ENCODE assay signal across 15 cellular contexts in the genomic region with DNA sequence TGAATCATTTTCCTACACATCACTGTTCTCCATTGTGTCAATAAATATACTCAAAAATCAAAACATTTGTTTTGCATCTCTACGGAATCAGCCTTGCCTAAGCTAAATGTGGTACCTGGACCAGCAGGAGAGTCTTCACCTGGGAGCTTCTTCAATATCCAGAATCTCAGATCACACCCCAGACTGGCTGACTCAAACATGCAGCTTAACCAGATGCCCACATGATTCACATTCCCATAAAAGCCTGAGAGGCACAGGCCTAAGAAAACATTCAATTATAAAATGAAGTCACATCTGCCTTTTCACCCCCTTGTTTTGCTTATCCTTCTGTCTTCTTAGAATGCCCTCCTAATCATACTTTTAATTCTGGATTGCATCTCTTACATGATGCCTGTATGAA.
DNase-seq lines count a peak whose midpoint lies in the region; ATAC-seq and TF ChIP-seq lines count a peak whose summit lies in the region.
"Had no signal": no experiment of that assay in that cellular context is flagged by ENCODE, and none has a peak within 500 bp of the region (broad histone marks: within the 10 kb centered on the region; RNA-seq: fewer than 3 reads in every experiment).

No MANE protein-coding gene starts in this region.

- ATAC-seq in SK-N-SH treated with all-trans-retinoic acid at 6 μM for 48 hours: no peak
- no peak for ATAC-seq in Right ventricle myocardium inferior

- no peak for TF ChIP-seq CTCF in ovary (IDR thresholded peaks at IDR 0.05)

- 18 to 53% (median 31%) methylated on average over 1 of the region's 1 CpG for WGBS in ovary, 3 donors

- H3K4me1 ChIP-seq in ovary (ENCODE audit: insufficient read depth): no peaks in the 10 kb centered on the region
- H3K4me1 ChIP-seq: SJSA1 had no signal

- H3K4me3 ChIP-seq in ovary: no peak overlapping the region
- H3K4me3 ChIP-seq: SJSA1 had no signal

- H3K36me3 ChIP-seq in ovary: no peaks in the 10 kb centered on the region
- H3K36me3 ChIP-seq: SJSA1 had no signal

- H3K27me3 ChIP-seq in ovary: no peaks in the 10 kb centered on the region
- H3K27me3 ChIP-seq: SJSA1 had no signal

- intact Hi-C loops in ovary (cut with DNase I) (no loop called here), Right ventricle myocardium inferior (cut with DNase I) (no loop called here)

- no peaks in the 10 kb centered on the region for H3K9me3 ChIP-seq in ovary
- H3K9me3 ChIP-seq: SJSA1 had no signal

- no peak overlapping the region for H3K27ac ChIP-seq in ovary
- H3K27ac ChIP-seq: SJSA1 had no signal

- TF ChIP-seq POLR2A in ovary (IDR thresholded peaks at IDR 0.05): no peak

- no peak for TF ChIP-seq EP300 in ovary (IDR thresholded peaks at IDR 0.05)

- DNase-seq in DMS 273 treated with DMSO at 0.1 percent for 48 hours (lab: John Stamatoyannopoulos, UW) (peak; percentile 18), NCI-H1694 (lab: John Stamatoyannopoulos, UW) (peak; percentile 38), left kidney (ENCODE audit: low read depth, low spot score) (peak; percentile 9), ovary (no peak), amygdala (lab: John Stamatoyannopoulos, UW) (no peak), Right ventricle myocardium inferior (ENCODE audit: missing footprints) (no peak)
- DNase-seq: DMS153; NCI-H1105 treated with DMSO at 0.1 percent for 48 hours; NCI-H1930; NCI-H510A; NK-92 treated with Interleukin-12 subunit alpha and Interleukin-12 subunit beta, amount 100 ng/mL, for 24 hours; OCI-M1; RPMI8226 had no signal

TF ChIP-seq in SK-N-SH treated with all-trans-retinoic acid at 6 μM for 48 hours, 23 proteins besides CTCF, POLR2A, EP300 and RAD21:
- TF ChIP-seq ISL1 (CRISPR knock-in tag; IDR thresholded peaks at IDR 0.05) (peak; percentile 47; the same call in 1 of the 2 replicates), SNAI2 (CRISPR knock-in tag; IDR thresholded peaks at IDR 0.05) (no peak), TCF4 (CRISPR knock-in tag; IDR thresholded peaks at IDR 0.05; ENCODE audit: borderline replicate concordance) (peak; percentile 34; the same call in 1 of the 2 replicates)

Comparison
In these comparisons a context has a peak if more than half of its experiments do, and no peak if none do; other contexts are left out.
1. DNase-seq: peak in DMS 273 treated with DMSO at 0.1 percent for 48 hours (single experiment), NCI-H1694 (single experiment) and left kidney (single experiment); none in ovary (0 of 5), amygdala (0 of 56) and Right ventricle myocardium inferior (single experiment).